2 cellular contexts compared by ENCODE assay signal in genomic region chr10:121990015-121990677, GRCh38.
A peak's percentile ranks its signal among the peaks of the same experiment; 100 is the strongest.
TF ChIP-seq lines count a peak whose summit lies in the region.

No MANE protein-coding gene starts in this region.

TF ChIP-seq in K562, 482 proteins besides CTCF, POLR2A, EP300 and RAD21:
- TF ChIP-seq RREB1 (CRISPR knock-in tag; IDR thresholded peaks at IDR 0.05) (no peak), NFIC (IDR thresholded peaks at IDR 0.05) (peak; percentile 41; the same call in 1 of the 2 replicates)
TF ChIP-seq in K562: peak in this region for 1.

TF ChIP-seq in HepG2, 621 proteins besides CTCF, POLR2A, EP300 and RAD21:
- TF ChIP-seq ZNF761 (CRISPR knock-in tag; conservative IDR thresholded peaks at IDR 0.05) (no peak), ZNF121 (CRISPR knock-in tag; IDR thresholded peaks at IDR 0.05) (peak; percentile 67), ZKSCAN5 (CRISPR knock-in tag; IDR thresholded peaks at IDR 0.05) (no peak), TAF1 (CRISPR knock-in tag; IDR thresholded peaks at IDR 0.05) (no peak), ZNF329 (CRISPR knock-in tag; IDR thresholded peaks at IDR 0.05; ENCODE audit: low read depth) (no peak), ZNF770 (CRISPR knock-in tag; IDR thresholded peaks at IDR 0.05) (peak; percentile 17; the same call in 1 of the 2 replicates)
